Comparison of ENCODE assay signal across 16 cellular contexts in the genomic region with DNA sequence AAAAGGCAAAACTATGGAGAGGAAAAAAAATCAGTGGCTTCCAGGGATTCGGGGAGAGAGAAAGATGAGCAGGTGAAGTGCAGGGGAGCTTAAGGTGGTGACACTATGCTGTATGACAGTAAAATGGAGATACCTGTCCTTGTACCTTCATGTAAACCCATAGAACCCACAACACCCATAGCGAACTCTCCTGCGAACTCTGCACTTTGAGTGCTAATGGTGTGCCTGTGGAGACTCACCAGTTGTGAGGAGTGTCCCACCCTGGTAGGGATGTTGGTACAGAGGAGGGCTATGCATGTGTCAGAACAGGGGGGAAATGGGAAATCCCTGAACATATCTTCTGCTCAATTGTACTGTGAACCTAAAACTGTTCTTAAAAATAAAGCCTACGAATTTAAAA. TPM values are rescaled to one million over a fixed set of nuclear protein-coding genes. Genes with fewer than 3 reads are reported as not detected.
DNase-seq lines count a peak whose midpoint lies in the region; ATAC-seq and TF ChIP-seq lines count a peak whose summit lies in the region.
"Had no signal": no experiment of that assay in that cellular context is flagged by ENCODE, and none has a peak within 500 bp of the region (broad histone marks: within the 10 kb centered on the region; RNA-seq: fewer than 3 reads in every experiment).

No MANE protein-coding gene starts in this region.

- intact Hi-C loops in left ventricle myocardium superior (cut with micrococcal nuclease) (no loop called here), breast epithelium (cut with DNase I; ENCODE audit: low total_unique reads) (no loop called here)

- H3K36me3 ChIP-seq in right atrium auricular region (no peaks in the 10 kb centered on the region), endodermal cell (ENCODE audit: control insufficient read depth, insufficient read depth, low read length) (no peaks in the 10 kb centered on the region), Karpas-422 (ENCODE audit: insufficient read depth, low read length) (no peaks in the 10 kb centered on the region), breast epithelium (no peaks in the 10 kb centered on the region)
- H3K36me3 ChIP-seq: BLaER1, HAP-1 had no signal

- no peak overlapping the region for H3K4me2 ChIP-seq in Karpas-422 (ENCODE audit: low read depth, low read length, poor library complexity, severe bottlenecking)
- H3K4me2 ChIP-seq: BLaER1 had no signal

- no peak overlapping the region for H3K4me3 Mint-ChIP-seq in endodermal cell
- H3K4me3 Mint-ChIP-seq: CD4-positive, CD25-positive, alpha-beta regulatory T cell had no signal

- no peak for TF ChIP-seq POLR2A in breast epithelium (IDR thresholded peaks at IDR 0.05)

- no peak for ATAC-seq in left ventricle myocardium superior
- ATAC-seq: HepG2 had no signal

- no peak overlapping the region for H2AFZ ChIP-seq in Karpas-422 (ENCODE audit: low read length)

- H3K4me1 Mint-ChIP-seq in endodermal cell: no peaks in the 10 kb centered on the region
- H3K4me1 Mint-ChIP-seq: CD4-positive, CD25-positive, alpha-beta regulatory T cell had no signal

- no peaks in the 10 kb centered on the region for H3K9me3 Mint-ChIP-seq in endodermal cell

- peaks cover 32% of the 10 kb centered on the region for H3K27me3 Mint-ChIP-seq in endodermal cell (ENCODE audit: insufficient read depth)
- H3K27me3 Mint-ChIP-seq: CD4-positive, CD25-positive, alpha-beta regulatory T cell had no signal

- H3K36me3 Mint-ChIP-seq in endodermal cell (ENCODE audit: low read depth): no peaks in the 10 kb centered on the region
- H3K36me3 Mint-ChIP-seq: CD4-positive, CD25-positive, alpha-beta regulatory T cell had no signal

- H4K20me1 ChIP-seq in Karpas-422 (ENCODE audit: insufficient read depth, low read depth, low read length): no peaks in the 10 kb centered on the region
- H4K20me1 ChIP-seq: BLaER1 had no signal

- peaks cover 0 to 14% of the 10 kb centered on the region in 2 donors for H3K9me3 ChIP-seq in right atrium auricular region
- H3K9me3 ChIP-seq in endodermal cell (ENCODE audit: control insufficient read depth, low read length): no peaks in the 10 kb centered on the region
- H3K9me3 ChIP-seq in Karpas-422 (ENCODE audit: low read length): no peaks in the 10 kb centered on the region
- H3K9me3 ChIP-seq in breast epithelium: no peaks in the 10 kb centered on the region
- H3K9me3 ChIP-seq: HAP-1 had no signal

- H3K27ac ChIP-seq in right atrium auricular region (no peak overlapping the region), endodermal cell (ENCODE audit: low read depth, low read length) (no peak overlapping the region), Karpas-422 (ENCODE audit: low read length) (no peak overlapping the region), breast epithelium (no peak overlapping the region)
- H3K27ac ChIP-seq: BLaER1 had no signal

- no peak overlapping the region for H3K27ac Mint-ChIP-seq in endodermal cell
- H3K27ac Mint-ChIP-seq: CD4-positive, CD25-positive, alpha-beta regulatory T cell had no signal

- H3K9me2 ChIP-seq in Karpas-422 (replicated peaks; ENCODE audit: insufficient read depth, low read length): no peaks in the 10 kb centered on the region

- peak; percentile 3 for DNase-seq in activated CD8-positive, alpha-beta memory T cell treated with anti-CD3 and anti-CD28 coated beads for 24 hours
- DNase-seq in activated CD8-positive, alpha-beta memory T cell treated with anti-CD3 and anti-CD28 coated beads, Interleukin-2, amount 50 U/mL, for 4 hours: no peak
- peak; percentile 28 for DNase-seq in right atrium auricular region (ENCODE audit: low spot score)
- no peak for DNase-seq in left ventricle myocardium superior
- peak; percentile 8 for DNase-seq in endodermal cell
- no peak for DNase-seq in Karpas-422
- DNase-seq in MV-4-11 (lab: John Stamatoyannopoulos, UW): no peak
- DNase-seq in breast epithelium (ENCODE audit: low spot score in 2 of 2): no peak
- DNase-seq: 8988T; AML-193; CD4-positive, CD25-positive, alpha-beta regulatory T cell; DMS 273 treated with DMSO at 0.1 percent for 48 hours had no signal

- no peaks in the 10 kb centered on the region for H3K79me2 ChIP-seq in Karpas-422 (ENCODE audit: low read length)

- H3K27me3 ChIP-seq in right atrium auricular region (no peaks in the 10 kb centered on the region), endodermal cell (ENCODE audit: control insufficient read depth, insufficient read depth, low read length, poor library complexity, severe bottlenecking) (peaks cover 33% of the 10 kb centered on the region), Karpas-422 (ENCODE audit: low read length) (0 out of 2 replicates have a peak, but pooled peaks cover 2% of the 10 kb centered on the region), breast epithelium (peaks cover 0 to 9% of the 10 kb centered on the region in 2 donors)
- H3K27me3 ChIP-seq: BLaER1 had no signal

- TF ChIP-seq CTCF in right atrium auricular region (IDR thresholded peaks at IDR 0.05): no peak
- TF ChIP-seq CTCF in endodermal cell (conservative IDR thresholded peaks at IDR 0.05): no peak
- no peak for TF ChIP-seq CTCF in breast epithelium (IDR thresholded peaks at IDR 0.05)

- H3K4me1 ChIP-seq in right atrium auricular region (no peaks in the 10 kb centered on the region), endodermal cell (ENCODE audit: control insufficient read depth, insufficient read depth, low read length) (no peaks in the 10 kb centered on the region), Karpas-422 (ENCODE audit: low read length) (peaks cover 12% of the 10 kb centered on the region), breast epithelium (no peaks in the 10 kb centered on the region)
- H3K4me1 ChIP-seq: HAP-1 had no signal

- H3K9ac ChIP-seq in endodermal cell (ENCODE audit: extremely low read depth, low read length, poor library complexity, severe bottlenecking) (no peak overlapping the region), Karpas-422 (ENCODE audit: low read length) (no peak overlapping the region)
- H3K9ac ChIP-seq: BLaER1 had no signal

- WGBS in endodermal cell (ENCODE audit: insufficient coverage in 1 of 2, insufficient read length in 1 of 2), 2 experiments: 92 to 100% methylated on average over 1 to 4 of the region's 4 CpGs

- H3K4me3 ChIP-seq in right atrium auricular region: no peak overlapping the region
- no peak overlapping the region for H3K4me3 ChIP-seq in endodermal cell (ENCODE audit: low read length)
- no peak overlapping the region for H3K4me3 ChIP-seq in Karpas-422 (ENCODE audit: low read length)
- no peak overlapping the region for H3K4me3 ChIP-seq in breast epithelium
- H3K4me3 ChIP-seq: BLaER1, HAP-1 had no signal

RNA-seq across cellular contexts. Expression of a gene that starts 42.8 kb away (rescaled TPM):
- total RNA-seq in right atrium auricular region: not detected
- not detected for total RNA-seq in left ventricle myocardium superior
- total RNA-seq in endodermal cell: 1 to 10 TPM in 1 of 2 donors, not detected in 1; 1.2 TPM
- 1.4 TPM for polyA plus RNA-seq in endodermal cell (2013, experiment 1 of 2)
- 0.95 TPM for polyA plus RNA-seq in endodermal cell (2013, experiment 2 of 2)
- not detected in 2 replicates for total RNA-seq in Karpas-422 (2014; rRNA removed; shearing (Covaris generic); ENCODE audit: low replicate concordance)
- not detected for total RNA-seq in breast epithelium
- total RNA-seq: CD4-positive, CD25-positive, alpha-beta regulatory T cell; HepG2 had no signal
- polyA plus RNA-seq: CD4-positive, CD25-positive, alpha-beta regulatory T cell; H1; HepG2 had no signal

Comparison
In these comparisons a context has a peak if more than half of its experiments do, and no peak if none do; other contexts are left out.
1. DNase-seq: peak in activated CD8-positive, alpha-beta memory T cell treated with anti-CD3 and anti-CD28 coated beads for 24 hours (single experiment), right atrium auricular region (single experiment) and endodermal cell (single experiment); none in activated CD8-positive, alpha-beta memory T cell treated with anti-CD3 and anti-CD28 coated beads, Interleukin-2, amount 50 U/mL, for 4 hours (single experiment), left ventricle myocardium superior (single experiment), Karpas-422 (single experiment), MV-4-11 (single experiment) and breast epithelium (0 of 2).